Comparison of ENCODE assay signal across 2 cellular contexts in the genomic region with DNA sequence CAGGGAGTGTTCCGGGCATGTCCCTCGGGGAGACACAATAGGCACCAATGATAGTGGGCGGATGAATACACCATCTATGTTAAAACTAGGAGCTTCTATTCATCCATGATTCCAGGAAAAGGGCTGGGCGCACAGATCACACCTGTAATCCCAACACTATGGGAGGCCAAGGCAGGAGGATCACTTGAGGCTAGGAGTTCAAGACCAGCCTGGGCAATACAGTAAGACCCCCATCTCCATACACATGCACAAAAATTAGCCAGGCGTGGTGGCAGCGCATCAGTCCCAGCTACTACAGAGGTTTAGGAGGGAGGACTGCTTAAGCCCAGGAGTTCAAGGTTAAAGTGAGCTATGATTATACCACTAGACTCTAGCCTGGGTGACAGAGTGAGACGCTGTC.
TF ChIP-seq lines count a peak whose summit lies in the region.

No MANE protein-coding gene starts in this region.

TF ChIP-seq in GM12878, 131 proteins besides CTCF, POLR2A, EP300 and RAD21 (continues in another document):
- TF ChIP-seq, protein P1, sequence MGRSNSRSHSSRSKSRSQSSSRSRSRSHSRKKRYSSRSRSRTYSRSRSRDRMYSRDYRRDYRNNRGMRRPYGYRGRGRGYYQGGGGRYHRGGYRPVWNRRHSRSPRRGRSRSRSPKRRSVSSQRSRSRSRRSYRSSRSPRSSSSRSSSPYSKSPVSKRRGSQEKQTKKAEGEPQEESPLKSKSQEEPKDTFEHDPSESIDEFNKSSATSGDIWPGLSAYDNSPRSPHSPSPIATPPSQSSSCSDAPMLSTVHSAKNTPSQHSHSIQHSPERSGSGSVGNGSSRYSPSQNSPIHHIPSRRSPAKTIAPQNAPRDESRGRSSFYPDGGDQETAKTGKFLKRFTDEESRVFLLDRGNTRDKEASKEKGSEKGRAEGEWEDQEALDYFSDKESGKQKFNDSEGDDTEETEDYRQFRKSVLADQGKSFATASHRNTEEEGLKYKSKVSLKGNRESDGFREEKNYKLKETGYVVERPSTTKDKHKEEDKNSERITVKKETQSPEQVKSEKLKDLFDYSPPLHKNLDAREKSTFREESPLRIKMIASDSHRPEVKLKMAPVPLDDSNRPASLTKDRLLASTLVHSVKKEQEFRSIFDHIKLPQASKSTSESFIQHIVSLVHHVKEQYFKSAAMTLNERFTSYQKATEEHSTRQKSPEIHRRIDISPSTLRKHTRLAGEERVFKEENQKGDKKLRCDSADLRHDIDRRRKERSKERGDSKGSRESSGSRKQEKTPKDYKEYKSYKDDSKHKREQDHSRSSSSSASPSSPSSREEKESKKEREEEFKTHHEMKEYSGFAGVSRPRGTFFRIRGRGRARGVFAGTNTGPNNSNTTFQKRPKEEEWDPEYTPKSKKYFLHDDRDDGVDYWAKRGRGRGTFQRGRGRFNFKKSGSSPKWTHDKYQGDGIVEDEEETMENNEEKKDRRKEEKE (IDR thresholded peaks at IDR 0.05): no peak
- TF ChIP-seq, protein P2, sequence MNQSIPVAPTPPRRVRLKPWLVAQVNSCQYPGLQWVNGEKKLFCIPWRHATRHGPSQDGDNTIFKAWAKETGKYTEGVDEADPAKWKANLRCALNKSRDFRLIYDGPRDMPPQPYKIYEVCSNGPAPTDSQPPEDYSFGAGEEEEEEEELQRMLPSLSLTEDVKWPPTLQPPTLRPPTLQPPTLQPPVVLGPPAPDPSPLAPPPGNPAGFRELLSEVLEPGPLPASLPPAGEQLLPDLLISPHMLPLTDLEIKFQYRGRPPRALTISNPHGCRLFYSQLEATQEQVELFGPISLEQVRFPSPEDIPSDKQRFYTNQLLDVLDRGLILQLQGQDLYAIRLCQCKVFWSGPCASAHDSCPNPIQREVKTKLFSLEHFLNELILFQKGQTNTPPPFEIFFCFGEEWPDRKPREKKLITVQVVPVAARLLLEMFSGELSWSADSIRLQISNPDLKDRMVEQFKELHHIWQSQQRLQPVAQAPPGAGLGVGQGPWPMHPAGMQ (IDR thresholded peaks at IDR 0.05; ENCODE audit: borderline replicate concordance): no peak
- no peak for TF ChIP-seq KDM1A (IDR thresholded peaks at IDR 0.05; ENCODE audit: borderline replicate concordance)
- no peak for TF ChIP-seq CHD2 (IDR thresholded peaks at IDR 0.05; ENCODE audit: borderline replicate concordance, low read depth, low read length)
- TF ChIP-seq, protein P3, sequence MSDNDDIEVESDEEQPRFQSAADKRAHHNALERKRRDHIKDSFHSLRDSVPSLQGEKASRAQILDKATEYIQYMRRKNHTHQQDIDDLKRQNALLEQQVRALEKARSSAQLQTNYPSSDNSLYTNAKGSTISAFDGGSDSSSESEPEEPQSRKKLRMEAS (IDR thresholded peaks at IDR 0.05; ENCODE audit: low read depth, low read length): no peak
- no peak for TF ChIP-seq TCF12 (IDR thresholded peaks at IDR 0.05; ENCODE audit: low read depth, low read length)
- TF ChIP-seq JUNB (IDR thresholded peaks at IDR 0.05): no peak
- TF ChIP-seq ASH2L (IDR thresholded peaks at IDR 0.05; ENCODE audit: borderline replicate concordance, low read depth): no peak
- TF ChIP-seq SREBF1 (IDR thresholded peaks at IDR 0.05; ENCODE audit: low read length): no peak
- no peak for TF ChIP-seq TBL1XR1 (IDR thresholded peaks at IDR 0.05; ENCODE audit: low read depth, low read length)
- TF ChIP-seq RFX5 (IDR thresholded peaks at IDR 0.05; ENCODE audit: low read depth, low read length): no peak
- TF ChIP-seq, protein P4, sequence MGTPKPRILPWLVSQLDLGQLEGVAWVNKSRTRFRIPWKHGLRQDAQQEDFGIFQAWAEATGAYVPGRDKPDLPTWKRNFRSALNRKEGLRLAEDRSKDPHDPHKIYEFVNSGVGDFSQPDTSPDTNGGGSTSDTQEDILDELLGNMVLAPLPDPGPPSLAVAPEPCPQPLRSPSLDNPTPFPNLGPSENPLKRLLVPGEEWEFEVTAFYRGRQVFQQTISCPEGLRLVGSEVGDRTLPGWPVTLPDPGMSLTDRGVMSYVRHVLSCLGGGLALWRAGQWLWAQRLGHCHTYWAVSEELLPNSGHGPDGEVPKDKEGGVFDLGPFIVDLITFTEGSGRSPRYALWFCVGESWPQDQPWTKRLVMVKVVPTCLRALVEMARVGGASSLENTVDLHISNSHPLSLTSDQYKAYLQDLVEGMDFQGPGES (IDR thresholded peaks at IDR 0.05): no peak
- no peak for TF ChIP-seq STAT1 (conservative IDR thresholded peaks at IDR 0.05)
- TF ChIP-seq, protein P5, sequence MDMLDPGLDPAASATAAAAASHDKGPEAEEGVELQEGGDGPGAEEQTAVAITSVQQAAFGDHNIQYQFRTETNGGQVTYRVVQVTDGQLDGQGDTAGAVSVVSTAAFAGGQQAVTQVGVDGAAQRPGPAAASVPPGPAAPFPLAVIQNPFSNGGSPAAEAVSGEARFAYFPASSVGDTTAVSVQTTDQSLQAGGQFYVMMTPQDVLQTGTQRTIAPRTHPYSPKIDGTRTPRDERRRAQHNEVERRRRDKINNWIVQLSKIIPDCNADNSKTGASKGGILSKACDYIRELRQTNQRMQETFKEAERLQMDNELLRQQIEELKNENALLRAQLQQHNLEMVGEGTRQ (IDR thresholded peaks at IDR 0.05; ENCODE audit: borderline replicate concordance, low read depth, low read length): no peak
- TF ChIP-seq POLR2AphosphoS5 (IDR thresholded peaks at IDR 0.05; ENCODE audit: low read length): no peak
- TF ChIP-seq FOXK2 (IDR thresholded peaks at IDR 0.05): no peak
- no peak for TF ChIP-seq ESRRA (IDR thresholded peaks at IDR 0.05; ENCODE audit: low read length)
- no peak for TF ChIP-seq MTA3 (IDR thresholded peaks at IDR 0.05; ENCODE audit: borderline replicate concordance, low read length)

TF ChIP-seq in neural cell, 6 proteins besides CTCF, POLR2A, EP300 and RAD21:
- TF ChIP-seq POLR2AphosphoS5 (IDR thresholded peaks at IDR 0.05) (no peak), MXI1 (conservative IDR thresholded peaks at IDR 0.05; ENCODE audit: poor library complexity, severe bottlenecking) (no peak), TAF1 (IDR thresholded peaks at IDR 0.05; ENCODE audit: low read depth) (no peak), EZH2 (IDR thresholded peaks at IDR 0.05; ENCODE audit: borderline replicate concordance, insufficient read depth, low read length, poor library complexity, severe bottlenecking) (no peak), SMC3 (conservative IDR thresholded peaks at IDR 0.05; ENCODE audit: poor library complexity) (no peak)
- TF ChIP-seq, protein P6, sequence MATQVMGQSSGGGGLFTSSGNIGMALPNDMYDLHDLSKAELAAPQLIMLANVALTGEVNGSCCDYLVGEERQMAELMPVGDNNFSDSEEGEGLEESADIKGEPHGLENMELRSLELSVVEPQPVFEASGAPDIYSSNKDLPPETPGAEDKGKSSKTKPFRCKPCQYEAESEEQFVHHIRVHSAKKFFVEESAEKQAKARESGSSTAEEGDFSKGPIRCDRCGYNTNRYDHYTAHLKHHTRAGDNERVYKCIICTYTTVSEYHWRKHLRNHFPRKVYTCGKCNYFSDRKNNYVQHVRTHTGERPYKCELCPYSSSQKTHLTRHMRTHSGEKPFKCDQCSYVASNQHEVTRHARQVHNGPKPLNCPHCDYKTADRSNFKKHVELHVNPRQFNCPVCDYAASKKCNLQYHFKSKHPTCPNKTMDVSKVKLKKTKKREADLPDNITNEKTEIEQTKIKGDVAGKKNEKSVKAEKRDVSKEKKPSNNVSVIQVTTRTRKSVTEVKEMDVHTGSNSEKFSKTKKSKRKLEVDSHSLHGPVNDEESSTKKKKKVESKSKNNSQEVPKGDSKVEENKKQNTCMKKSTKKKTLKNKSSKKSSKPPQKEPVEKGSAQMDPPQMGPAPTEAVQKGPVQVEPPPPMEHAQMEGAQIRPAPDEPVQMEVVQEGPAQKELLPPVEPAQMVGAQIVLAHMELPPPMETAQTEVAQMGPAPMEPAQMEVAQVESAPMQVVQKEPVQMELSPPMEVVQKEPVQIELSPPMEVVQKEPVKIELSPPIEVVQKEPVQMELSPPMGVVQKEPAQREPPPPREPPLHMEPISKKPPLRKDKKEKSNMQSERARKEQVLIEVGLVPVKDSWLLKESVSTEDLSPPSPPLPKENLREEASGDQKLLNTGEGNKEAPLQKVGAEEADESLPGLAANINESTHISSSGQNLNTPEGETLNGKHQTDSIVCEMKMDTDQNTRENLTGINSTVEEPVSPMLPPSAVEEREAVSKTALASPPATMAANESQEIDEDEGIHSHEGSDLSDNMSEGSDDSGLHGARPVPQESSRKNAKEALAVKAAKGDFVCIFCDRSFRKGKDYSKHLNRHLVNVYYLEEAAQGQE (IDR thresholded peaks at IDR 0.05; ENCODE audit: borderline replicate concordance): no peak
